8 cellular contexts compared by ENCODE assay signal in genomic region chr10:95601116-95601719, GRCh38. TPM values are rescaled to one million over a fixed set of nuclear protein-coding genes. Genes with fewer than 3 reads are reported as not detected.
DNase-seq lines count a peak whose midpoint lies in the region; ATAC-seq and TF ChIP-seq lines count a peak whose summit lies in the region.

No MANE protein-coding gene starts in this region.

- no peak overlapping the region for H3K4me2 ChIP-seq in OCI-LY1 (ENCODE audit: low read length)

- TF ChIP-seq CTCF in GM12865 (IDR thresholded peaks at IDR 0.05; ENCODE audit: insufficient read depth, low read depth, low read length, missing control alignments) (peak; percentile 89), OCI-LY1 (IDR thresholded peaks at IDR 0.05; ENCODE audit: low read length) (peak; percentile 70), fibroblast of the aortic adventitia (IDR thresholded peaks at IDR 0.05; ENCODE audit: insufficient read depth, low read length) (peak; percentile 99), suprapubic skin (IDR thresholded peaks at IDR 0.05) (peak; percentile 83 to 86)

- H3K27ac Mint-ChIP-seq in activated T-cell treated with anti-CD3 and anti-CD28 coated beads, Interleukin-2, amount 50 U/mL, for 24 hours: no peak overlapping the region
- H3K27ac Mint-ChIP-seq in natural killer cell treated with Interleukin-12 subunit alpha and Interleukin-12 subunit beta and Interleukin-15 and Interleukin-18, amount 100 ng/mL, for 72 hours: no peak overlapping the region

- ATAC-seq in natural killer cell treated with Interleukin-12 subunit alpha and Interleukin-12 subunit beta and Interleukin-15 and Interleukin-18, amount 100 ng/mL, for 72 hours: peak in 1 of 2 donors; percentile 44
- no peak for ATAC-seq in GM21423 (IDR thresholded peaks at IDR 0.05; ENCODE audit: unreplicated experiment)

- H3K36me3 ChIP-seq in OCI-LY1 (ENCODE audit: insufficient read depth, low read length): no peaks in the 10 kb centered on the region
- peaks cover 15% of the 10 kb centered on the region for H3K36me3 ChIP-seq in suprapubic skin

- H4K20me1 ChIP-seq in OCI-LY1 (ENCODE audit: insufficient read depth, low read length): no peaks in the 10 kb centered on the region

- TF ChIP-seq EP300 in suprapubic skin (IDR thresholded peaks at IDR 0.05): no peak

- DNase-seq in GM12865 (ENCODE audit: low read depth) (peak; percentile 79), KBM-7 (peak; percentile 87), fibroblast of the aortic adventitia (ENCODE audit: low read depth) (peak; percentile 87), suprapubic skin (ENCODE audit: low spot score in 2 of 2) (peak in 1 of 2 donors; percentile 80)
- DNase-seq in activated T-cell treated with anti-CD3 and anti-CD28 coated beads, Interleukin-2, amount 50 U/mL, for 24 hours: peak; percentile 45
- peak; percentile 63 for DNase-seq in natural killer cell treated with Interleukin-12 subunit alpha and Interleukin-12 subunit beta and Interleukin-15 and Interleukin-18, amount 100 ng/mL, for 72 hours (ENCODE audit: low spot score)

- H3K9me3 Mint-ChIP-seq in activated T-cell treated with anti-CD3 and anti-CD28 coated beads, Interleukin-2, amount 50 U/mL, for 24 hours: no peaks in the 10 kb centered on the region
- H3K9me3 Mint-ChIP-seq in natural killer cell treated with Interleukin-12 subunit alpha and Interleukin-12 subunit beta and Interleukin-15 and Interleukin-18, amount 100 ng/mL, for 72 hours: no peaks in the 10 kb centered on the region

- WGBS in suprapubic skin: 21% methylated on average over 6 of the region's 6 CpGs

- in situ Hi-C loops in KBM-7 (cut with MboI; ENCODE audit: low pct_unique_long_range_greater_than_20kb, low sequenced_read_pairs): no loop called here

- no peaks in the 10 kb centered on the region for H3K9me3 ChIP-seq in OCI-LY1 (ENCODE audit: low read length)
- H3K9me3 ChIP-seq in suprapubic skin: no peaks in the 10 kb centered on the region

- H3K4me1 ChIP-seq in OCI-LY1 (ENCODE audit: insufficient read depth, low read length, severe bottlenecking) (no peaks in the 10 kb centered on the region), suprapubic skin (peaks cover 3% of the 10 kb centered on the region)

- H3K4me1 Mint-ChIP-seq in activated T-cell treated with anti-CD3 and anti-CD28 coated beads, Interleukin-2, amount 50 U/mL, for 24 hours (ENCODE audit: low read depth): no peaks in the 10 kb centered on the region
- H3K4me1 Mint-ChIP-seq in natural killer cell treated with Interleukin-12 subunit alpha and Interleukin-12 subunit beta and Interleukin-15 and Interleukin-18, amount 100 ng/mL, for 72 hours (ENCODE audit: low read depth in 2 of 2): no peaks in the 10 kb centered on the region

- no peak overlapping the region for H3K4me3 ChIP-seq in GM12865 (ENCODE audit: low read depth, low read length)
- H3K4me3 ChIP-seq in OCI-LY1 (ENCODE audit: low read depth, low read length, poor library complexity, severe bottlenecking): no peak overlapping the region
- no peak overlapping the region for H3K4me3 ChIP-seq in fibroblast of the aortic adventitia (ENCODE audit: low read depth, low read length)
- no peak overlapping the region for H3K4me3 ChIP-seq in suprapubic skin

- TF ChIP-seq POLR2A in suprapubic skin (IDR thresholded peaks at IDR 0.05): no peak

- no peak overlapping the region for H3K4me3 Mint-ChIP-seq in activated T-cell treated with anti-CD3 and anti-CD28 coated beads, Interleukin-2, amount 50 U/mL, for 24 hours
- H3K4me3 Mint-ChIP-seq in natural killer cell treated with Interleukin-12 subunit alpha and Interleukin-12 subunit beta and Interleukin-15 and Interleukin-18, amount 100 ng/mL, for 72 hours: no peak overlapping the region

- no peak overlapping the region for H2AFZ ChIP-seq in OCI-LY1 (ENCODE audit: low read length)

- no peaks in the 10 kb centered on the region for H3K79me2 ChIP-seq in OCI-LY1 (ENCODE audit: insufficient read depth, low read length)

- H3F3A ChIP-seq in OCI-LY1 (ENCODE audit: insufficient read depth, low read length): no peaks in the 10 kb centered on the region

- H3K27me3 Mint-ChIP-seq in activated T-cell treated with anti-CD3 and anti-CD28 coated beads, Interleukin-2, amount 50 U/mL, for 24 hours: peaks cover 7% of the 10 kb centered on the region
- H3K27me3 Mint-ChIP-seq in natural killer cell treated with Interleukin-12 subunit alpha and Interleukin-12 subunit beta and Interleukin-15 and Interleukin-18, amount 100 ng/mL, for 72 hours: peaks cover 0 to 7% of the 10 kb centered on the region in 2 donors

- H3K9me2 ChIP-seq in OCI-LY1 (ENCODE audit: low read depth, low read length): no peaks in the 10 kb centered on the region

- H3K27ac ChIP-seq in OCI-LY1 (ENCODE audit: low read depth, low read length, poor library complexity, severe bottlenecking) (no peak overlapping the region), suprapubic skin (no peak overlapping the region)

- no peak overlapping the region for H3K9ac ChIP-seq in OCI-LY1 (ENCODE audit: low read length)

- H3K27me3 ChIP-seq in OCI-LY1 (ENCODE audit: insufficient read depth, low read length): no peaks in the 10 kb centered on the region
- H3K27me3 ChIP-seq in suprapubic skin: no peaks in the 10 kb centered on the region

- H3K36me3 Mint-ChIP-seq in activated T-cell treated with anti-CD3 and anti-CD28 coated beads, Interleukin-2, amount 50 U/mL, for 24 hours (ENCODE audit: low read depth): peaks cover 24% of the 10 kb centered on the region
- no peaks in the 10 kb centered on the region for H3K36me3 Mint-ChIP-seq in natural killer cell treated with Interleukin-12 subunit alpha and Interleukin-12 subunit beta and Interleukin-15 and Interleukin-18, amount 100 ng/mL, for 72 hours

RNA-seq across cellular contexts. Expression of gene SORBS1, which starts 40.0 kb away (rescaled TPM):
- 0.36 and 0.74 TPM in 2 replicates for total RNA-seq in fibroblast of the aortic adventitia (ENCODE audit: low replicate concordance)
- 1 to 10 TPM; 1.4 to 1.6 TPM for total RNA-seq in natural killer cell treated with Interleukin-12 subunit alpha and Interleukin-12 subunit beta and Interleukin-15 and Interleukin-18, amount 100 ng/mL, for 72 hours
- total RNA-seq in suprapubic skin: 10 to 100 TPM; 28.1 to 92.5 (median 41.7) TPM

RNA-seq across cellular contexts. Expression of gene ALDH18A1, which starts 55.3 kb away (rescaled TPM):
- total RNA-seq in fibroblast of the aortic adventitia (ENCODE audit: low replicate concordance) (68.4 and 76.9 TPM in 2 replicates), suprapubic skin (10 to 100 TPM; 24.9 to 44.6 (median 31.2) TPM)
- 10 to 100 TPM; 87.0 to 91.1 TPM for total RNA-seq in natural killer cell treated with Interleukin-12 subunit alpha and Interleukin-12 subunit beta and Interleukin-15 and Interleukin-18, amount 100 ng/mL, for 72 hours

Comparison
In these comparisons a context has a peak if more than half of its experiments do, and no peak if none do; other contexts are left out.
1. RNA of gene SORBS1, which starts 40.0 kb away (total RNA-seq): 28.1 to 92.5 TPM in suprapubic skin; 1.4 to 1.6 TPM in natural killer cell treated with Interleukin-12 subunit alpha and Interleukin-12 subunit beta and Interleukin-15 and Interleukin-18, amount 100 ng/mL, for 72 hours and 0.36 to 0.74 TPM in fibroblast of the aortic adventitia; every median in the first group is over 10 times any median in the second.
2. Peak in every context shown above with its lines, with median percentiles within 50 percentile points of each other: CTCF ChIP-seq.